8 cellular contexts compared by ENCODE assay signal in genomic region chr12:113030875-113031525, GRCh38. TPM values are rescaled to one million over a fixed set of nuclear protein-coding genes. Genes with fewer than 3 reads are reported as not detected.
DNase-seq lines count a peak whose midpoint lies in the region; ATAC-seq and TF ChIP-seq lines count a peak whose summit lies in the region.

No MANE protein-coding gene starts in this region.

- H3K27me3 Mint-ChIP-seq in activated T-cell treated with anti-CD3 and anti-CD28 coated beads, Interleukin-2, amount 50 U/mL, for 72 hours (ENCODE audit: low read depth) = peaks cover 7% of the 10 kb centered on the region

- H3K9me3 ChIP-seq in DND-41 (ENCODE audit: insufficient read depth, low read length, severe bottlenecking) = no peaks in the 10 kb centered on the region

- no peak overlapping the region for H3K4me3 Mint-ChIP-seq in activated T-cell treated with anti-CD3 and anti-CD28 coated beads, Interleukin-2, amount 50 U/mL, for 72 hours

- no peak overlapping the region for H3K9ac ChIP-seq in DND-41 (ENCODE audit: low read depth, low read length)

- H3K27ac Mint-ChIP-seq in activated T-cell treated with anti-CD3 and anti-CD28 coated beads, Interleukin-2, amount 50 U/mL, for 72 hours = no peak overlapping the region

- no peaks in the 10 kb centered on the region for H3K27me3 ChIP-seq in DND-41 (ENCODE audit: insufficient read depth, low read length, poor library complexity)

- H2AFZ ChIP-seq in DND-41 (ENCODE audit: low read depth, low read length) = no peak overlapping the region

- H3K4me3 ChIP-seq in DND-41 (ENCODE audit: low read depth in 1 of 2, low read length in 2 of 2) (no peak overlapping the region), LNCaP clone FGC (ENCODE audit: low read depth, low read length) (no peak overlapping the region), epithelial cell of esophagus (ENCODE audit: low read length) (no peak overlapping the region)

- TF ChIP-seq CTCF in DND-41 (IDR thresholded peaks at IDR 0.05; ENCODE audit: borderline replicate concordance, extremely low read depth, low read length, poor library complexity, severe bottlenecking) (peak; percentile 76), LNCaP clone FGC (IDR thresholded peaks at IDR 0.05; ENCODE audit: control insufficient read depth, extremely low read depth, insufficient read depth) (peak; percentile 71), epithelial cell of esophagus (IDR thresholded peaks at IDR 0.05; ENCODE audit: insufficient read depth, low read depth, low read length, missing control alignments) (peak; percentile 73)

- no peaks in the 10 kb centered on the region for H4K20me1 ChIP-seq in DND-41 (ENCODE audit: insufficient read depth, low read length)

- ATAC-seq in DND-41 (ENCODE audit: insufficient read depth, low read depth) (peak; percentile 78), HG03039 (IDR thresholded peaks at IDR 0.05; ENCODE audit: unreplicated experiment) (no peak)
- ATAC-seq in activated T-cell treated with anti-CD3 and anti-CD28 coated beads, Interleukin-2, amount 50 U/mL, for 72 hours (replicated peaks in 1 of 2) = no peak

- no peaks in the 10 kb centered on the region for H3K9me3 Mint-ChIP-seq in activated T-cell treated with anti-CD3 and anti-CD28 coated beads, Interleukin-2, amount 50 U/mL, for 72 hours

- H3K36me3 ChIP-seq in DND-41 (ENCODE audit: insufficient read depth, low read length) = no peaks in the 10 kb centered on the region

- H3K79me2 ChIP-seq in DND-41 (ENCODE audit: insufficient read depth, low read length) = no peaks in the 10 kb centered on the region

- H3K27ac ChIP-seq in DND-41 (ENCODE audit: low read length) = no peak overlapping the region

- DNase-seq in DND-41 (peak; percentile 33), LNCaP clone FGC (ENCODE audit: low read depth) (peak; percentile 7), RPMI7951 (ENCODE audit: low read depth) (peak; percentile 78), epithelial cell of esophagus (ENCODE audit: low read depth) (peak; percentile 63), middle frontal gyrus (ENCODE audit: extremely low spot score, low spot score) (peak; percentile 45), activated T-cell treated with anti-CD3 and anti-CD28 coated beads for 4 hours (no peak)
- DNase-seq in activated T-cell treated with anti-CD3 and anti-CD28 coated beads, Interleukin-2, amount 50 U/mL, for 72 hours = no peak

- no peak overlapping the region for H3K4me2 ChIP-seq in DND-41 (ENCODE audit: insufficient read depth, low read length)

- no peaks in the 10 kb centered on the region for H3K4me1 Mint-ChIP-seq in activated T-cell treated with anti-CD3 and anti-CD28 coated beads, Interleukin-2, amount 50 U/mL, for 72 hours (ENCODE audit: low read depth)

- H3K36me3 Mint-ChIP-seq in activated T-cell treated with anti-CD3 and anti-CD28 coated beads, Interleukin-2, amount 50 U/mL, for 72 hours (ENCODE audit: insufficient read depth in 2 of 2) = no peaks in the 10 kb centered on the region

- H3K4me1 ChIP-seq in DND-41 (ENCODE audit: insufficient read depth, low read length) = no peaks in the 10 kb centered on the region

RNA-seq across cellular contexts. Expression of gene DTX1, which starts 25.5 kb away (rescaled TPM):
- total RNA-seq in RPMI7951 (2014; rRNA removed; shearing (Covaris generic)) = not detected in 2 replicates
- 10 to 100 TPM; 17.6 to 18.0 TPM for total RNA-seq in activated T-cell treated with anti-CD3 and anti-CD28 coated beads, Interleukin-2, amount 50 U/mL, for 72 hours

RNA-seq across cellular contexts. Expression of gene OAS2, which starts 52.7 kb away (rescaled TPM):
- total RNA-seq in RPMI7951 (2014; rRNA removed; shearing (Covaris generic)) = 19.4 and 27.5 TPM in 2 replicates
- total RNA-seq in activated T-cell treated with anti-CD3 and anti-CD28 coated beads, Interleukin-2, amount 50 U/mL, for 72 hours = 100 to 1,000 TPM in 1 of 2 donors, 10 to 100 TPM in 1; 80.2 to 139 TPM

Comparison
In these comparisons a context has a peak if more than half of its experiments do, and no peak if none do; other contexts are left out.
1. DNase-seq: peak in DND-41 (single experiment), LNCaP clone FGC (single experiment), RPMI7951 (single experiment), epithelial cell of esophagus (single experiment) and middle frontal gyrus (single experiment); none in activated T-cell treated with anti-CD3 and anti-CD28 coated beads, Interleukin-2, amount 50 U/mL, for 72 hours (0 of 2) and activated T-cell treated with anti-CD3 and anti-CD28 coated beads for 4 hours (single experiment).
2. RNA of gene DTX1, which starts 25.5 kb away (total RNA-seq): 17.6 to 18.0 TPM in activated T-cell treated with anti-CD3 and anti-CD28 coated beads, Interleukin-2, amount 50 U/mL, for 72 hours; not detected in RPMI7951; every median in the first group is over 10 times any median in the second.
3. Peak in every context shown above with its lines, with median percentiles within 50 percentile points of each other: CTCF ChIP-seq.